ENCODE assay signal across 19 cellular contexts in genomic region chr2:119005565-119005964, GRCh38.
A peak's percentile ranks its signal among the peaks of the same experiment; 100 is the strongest.
DNase-seq lines count a peak whose midpoint lies in the region; ATAC-seq and TF ChIP-seq lines count a peak whose summit lies in the region.
"Had no signal": no experiment of that assay in that cellular context is flagged by ENCODE, and none has a peak within 500 bp of the region (broad histone marks: within the 10 kb centered on the region; RNA-seq: fewer than 3 reads in every experiment).

No MANE protein-coding gene starts in this region.

- no peaks in the 10 kb centered on the region for H3K36me3 ChIP-seq in upper lobe of left lung
- H3K36me3 ChIP-seq: BLaER1 had no signal

- H3K36me3 Mint-ChIP-seq in activated T-helper 1 cell treated with anti-CD3 and anti-CD28 coated beads, Interleukin-12 subunit alpha, Interleukin-12 subunit beta, Interleukin-2, Interleukin-4 antibody, amounts not matched to agents 30 ng/mL and 10 ng/mL and 1 ng/mL, durations not matched to agents 14 hours and 24 hours and 36 hours (ENCODE audit: low read depth), result no peaks in the 10 kb centered on the region

- no peaks in the 10 kb centered on the region for H3K27me3 ChIP-seq in upper lobe of left lung
- H3K27me3 ChIP-seq: BLaER1 had no signal

- H3K4me3 ChIP-seq in upper lobe of left lung, result no peak overlapping the region
- H3K4me3 ChIP-seq: BLaER1, K562 had no signal

- no peak for TF ChIP-seq CTCF in upper lobe of left lung (IDR thresholded peaks at IDR 0.05)

- no peak overlapping the region for H3K27ac ChIP-seq in upper lobe of left lung
- H3K27ac ChIP-seq: BLaER1 had no signal

- no peak overlapping the region for H3K27ac Mint-ChIP-seq in activated T-helper 1 cell treated with anti-CD3 and anti-CD28 coated beads, Interleukin-12 subunit alpha, Interleukin-12 subunit beta, Interleukin-2, Interleukin-4 antibody, amounts not matched to agents 30 ng/mL and 10 ng/mL and 1 ng/mL, durations not matched to agents 14 hours and 24 hours and 36 hours
- H3K27ac Mint-ChIP-seq: CD4-positive, alpha-beta T cell had no signal

- no peak overlapping the region for H3K4me3 Mint-ChIP-seq in activated T-helper 1 cell treated with anti-CD3 and anti-CD28 coated beads, Interleukin-12 subunit alpha, Interleukin-12 subunit beta, Interleukin-2, Interleukin-4 antibody, amounts not matched to agents 30 ng/mL and 10 ng/mL and 1 ng/mL, durations not matched to agents 14 hours and 24 hours and 36 hours
- H3K4me3 Mint-ChIP-seq: CD4-positive, alpha-beta T cell had no signal

- WGBS in upper lobe of left lung, 2 donors, result 61 to 82% methylated on average over 3 to 5 of the region's 5 CpGs

- DNase-seq in LHCN-M2 (ENCODE audit: low read depth) (peak; percentile 31), left lobe of liver (ENCODE audit: low spot score) (peak; percentile 31), upper lobe of left lung (no peak), NCI-H226 (no peak)
- DNase-seq in activated T-helper 1 cell treated with anti-CD3 and anti-CD28 coated beads, Interleukin-12 subunit alpha, Interleukin-12 subunit beta, Interleukin-2, Interleukin-4 antibody, amounts not matched to agents 30 ng/mL and 10 ng/mL and 1 ng/mL, durations not matched to agents 14 hours and 24 hours and 36 hours (ENCODE audit: low spot score), result no peak
- DNase-seq: ACHN; CD4-positive, alpha-beta T cell; COR-L47; DMS79; H7; NCI-H1694; NCI-H2081; NCI-H2171 treated with DMSO at 0.1 percent for 48 hours; NCI-H510A had no signal

- ATAC-seq in HG02798 (IDR thresholded peaks at IDR 0.05; ENCODE audit: poor library complexity, unreplicated experiment) (peak; percentile 13), left lobe of liver (no peak), upper lobe of left lung (ENCODE audit: low FRiP score in 2 of 2) (peak; percentile 26 to 59), GM21723 (IDR thresholded peaks at IDR 0.05; ENCODE audit: unreplicated experiment) (no peak)
- ATAC-seq: K562, Right ventricle myocardium inferior had no signal

- H3K9me3 ChIP-seq in upper lobe of left lung, result peaks cover 0 to 11% (median 3%) of the 10 kb centered on the region in 4 donors

- no peak for TF ChIP-seq POLR2A in upper lobe of left lung (IDR thresholded peaks at IDR 0.05)

- no peaks in the 10 kb centered on the region for H3K4me1 ChIP-seq in upper lobe of left lung
- H3K4me1 ChIP-seq: BLaER1 had no signal

- TF ChIP-seq EP300 in upper lobe of left lung (IDR thresholded peaks at IDR 0.05), result no peak

- H3K9me3 Mint-ChIP-seq in activated T-helper 1 cell treated with anti-CD3 and anti-CD28 coated beads, Interleukin-12 subunit alpha, Interleukin-12 subunit beta, Interleukin-2, Interleukin-4 antibody, amounts not matched to agents 30 ng/mL and 10 ng/mL and 1 ng/mL, durations not matched to agents 14 hours and 24 hours and 36 hours, result no peaks in the 10 kb centered on the region
- H3K9me3 Mint-ChIP-seq: CD4-positive, alpha-beta T cell had no signal

- H3K4me1 Mint-ChIP-seq in activated T-helper 1 cell treated with anti-CD3 and anti-CD28 coated beads, Interleukin-12 subunit alpha, Interleukin-12 subunit beta, Interleukin-2, Interleukin-4 antibody, amounts not matched to agents 30 ng/mL and 10 ng/mL and 1 ng/mL, durations not matched to agents 14 hours and 24 hours and 36 hours (ENCODE audit: low read depth), result no peaks in the 10 kb centered on the region

- intact Hi-C loops in activated T-helper 1 cell treated with anti-CD3 and anti-CD28 coated beads, Interleukin-12 subunit alpha, Interleukin-12 subunit beta, Interleukin-2, Interleukin-4 antibody, amounts not matched to agents 30 ng/mL and 10 ng/mL and 1 ng/mL, durations not matched to agents 14 hours and 24 hours and 36 hours (cut with micrococcal nuclease), result no loop called here

- peaks cover 8% of the 10 kb centered on the region for H3K27me3 Mint-ChIP-seq in activated T-helper 1 cell treated with anti-CD3 and anti-CD28 coated beads, Interleukin-12 subunit alpha, Interleukin-12 subunit beta, Interleukin-2, Interleukin-4 antibody, amounts not matched to agents 30 ng/mL and 10 ng/mL and 1 ng/mL, durations not matched to agents 14 hours and 24 hours and 36 hours (ENCODE audit: insufficient read depth)

Comparison
In these comparisons a context has a peak if more than half of its experiments do, and no peak if none do; other contexts are left out.
1. ATAC-seq: peak in HG02798 (single experiment) and upper lobe of left lung (2 of 2); none in left lobe of liver (single experiment) and GM21723 (single experiment).
2. DNase-seq: peak in LHCN-M2 (single experiment) and left lobe of liver (single experiment); none in upper lobe of left lung (0 of 2), NCI-H226 (single experiment) and activated T-helper 1 cell treated with anti-CD3 and anti-CD28 coated beads, Interleukin-12 subunit alpha, Interleukin-12 subunit beta, Interleukin-2, Interleukin-4 antibody, amounts not matched to agents 30 ng/mL and 10 ng/mL and 1 ng/mL, durations not matched to agents 14 hours and 24 hours and 36 hours (single experiment).